Comparison of ENCODE assay signal across 8 cellular contexts in genomic region chr12:6375269-6376078, GRCh38. TPM values are rescaled to one million over a fixed set of nuclear protein-coding genes. Genes with fewer than 3 reads are reported as not detected.
DNase-seq lines count a peak whose midpoint lies in the region; ATAC-seq and TF ChIP-seq lines count a peak whose summit lies in the region.

Gene SCNN1A (minus strand): TSS chr12:6375563. CDS start chr12:6374783, 780 bp downstream.

- TF ChIP-seq CTCF in PC-3 (conservative IDR thresholded peaks at IDR 0.05; ENCODE audit: low read depth, low read length): no peak

- H3K27ac ChIP-seq in PC-3 (ENCODE audit: low read length) (0 out of 2 replicates have a peak within 1 kb of the TSS, but pooled peaks have one; percentile 15), Karpas-422 (ENCODE audit: low read length) (no peak within 1 kb of the TSS)

- H3K4me2 ChIP-seq in PC-3 (ENCODE audit: low read length): peak within 1 kb of the TSS; percentile 22; the same call in 1 of the 2 replicates
- H3K4me2 ChIP-seq in skeletal muscle satellite cell (ENCODE audit: low read length): peak within 1 kb of the TSS; percentile 62
- no peak within 1 kb of the TSS for H3K4me2 ChIP-seq in Karpas-422 (ENCODE audit: low read depth, low read length, poor library complexity, severe bottlenecking)

- H3F3A ChIP-seq in PC-3 (ENCODE audit: low read length, unreplicated experiment): peaks cover 5% of the 10 kb centered on the region

- ATAC-seq in PC-3 (no peak), HG03520 (IDR thresholded peaks at IDR 0.05; ENCODE audit: unreplicated experiment) (no peak), GM21737 (IDR thresholded peaks at IDR 0.05; ENCODE audit: unreplicated experiment) (no peak), HG03095 (IDR thresholded peaks at IDR 0.05; ENCODE audit: unreplicated experiment) (no peak)

- H3K4me3 ChIP-seq in PC-3 (ENCODE audit: low read length) (no peak within 1 kb of the TSS), skeletal muscle satellite cell (ENCODE audit: low read length) (peak within 1 kb of the TSS; percentile 13), Karpas-422 (ENCODE audit: low read length) (no peak within 1 kb of the TSS)

- DNase-seq in HT-29 (ENCODE audit: low spot score) (peak; percentile 83), PC-3 (no peak), iPS DF 19.7 (ENCODE audit: low read depth, low spot score) (peak; percentile 86), Karpas-422 (no peak)

- H3K4me1 ChIP-seq in PC-3 (ENCODE audit: insufficient read depth, low read length) (peaks cover 66% of the 10 kb centered on the region), skeletal muscle satellite cell (ENCODE audit: control insufficient read depth, insufficient read depth, low read length) (peaks cover 67% of the 10 kb centered on the region), Karpas-422 (ENCODE audit: low read length) (no peaks in the 10 kb centered on the region)

- H4K20me1 ChIP-seq in PC-3 (ENCODE audit: low read length): no peaks in the 10 kb centered on the region
- H4K20me1 ChIP-seq in Karpas-422 (ENCODE audit: insufficient read depth, low read depth, low read length): no peaks in the 10 kb centered on the region

- BruUV-seq in PC-3 (replicated peaks; lab: Mats Ljungman, UMichigan): no TSS peak

- POLR2A ChIA-PET in PC-3 (lab: Charles Lee; ENCODE audit: unreplicated experiment): interaction anchor here (1.0 kb wide), 1 partner anchor 12 kb away, joined by 7 read pairs; no protein-coding TSS in a partner anchor

- H3K9ac ChIP-seq in PC-3 (ENCODE audit: low read length): no peak within 1 kb of the TSS
- peak within 1 kb of the TSS; percentile 79 for H3K9ac ChIP-seq in skeletal muscle satellite cell (ENCODE audit: low read depth, low read length)
- no peak within 1 kb of the TSS for H3K9ac ChIP-seq in Karpas-422 (ENCODE audit: low read length)

- H2AFZ ChIP-seq in PC-3 (ENCODE audit: low read length) (no peak within 1 kb of the TSS), Karpas-422 (ENCODE audit: low read length) (no peak within 1 kb of the TSS)

- no peaks in the 10 kb centered on the region for H3K79me2 ChIP-seq in PC-3 (ENCODE audit: low read length)
- no peaks in the 10 kb centered on the region for H3K79me2 ChIP-seq in Karpas-422 (ENCODE audit: low read length)

- intact Hi-C loops in PC-3 (cut with micrococcal nuclease): no loop called here

- H3K36me3 ChIP-seq in PC-3 (ENCODE audit: low read depth, low read length) (no peaks in the 10 kb centered on the region), skeletal muscle satellite cell (ENCODE audit: insufficient read depth, low read length) (no peaks in the 10 kb centered on the region), Karpas-422 (ENCODE audit: insufficient read depth, low read length) (no peaks in the 10 kb centered on the region)

- no peaks in the 10 kb centered on the region for H3K9me3 ChIP-seq in PC-3 (ENCODE audit: low read length)
- H3K9me3 ChIP-seq in skeletal muscle satellite cell (replicated peaks; ENCODE audit: low read length): no peaks in the 10 kb centered on the region
- no peaks in the 10 kb centered on the region for H3K9me3 ChIP-seq in Karpas-422 (ENCODE audit: low read length)

- H3K27me3 ChIP-seq in PC-3 (ENCODE audit: low read length): no peaks in the 10 kb centered on the region
- no peaks in the 10 kb centered on the region for H3K27me3 ChIP-seq in skeletal muscle satellite cell (ENCODE audit: control insufficient read depth, insufficient read depth, low read length)
- H3K27me3 ChIP-seq in Karpas-422 (ENCODE audit: low read length): no peaks in the 10 kb centered on the region

- CTCF ChIA-PET in PC-3 (lab: Charles Lee): no interaction called here

- H3K9me2 ChIP-seq in PC-3 (replicated peaks; ENCODE audit: low read length): no peaks in the 10 kb centered on the region
- no peaks in the 10 kb centered on the region for H3K9me2 ChIP-seq in Karpas-422 (replicated peaks; ENCODE audit: insufficient read depth, low read length)

RNA-seq across cellular contexts. Expression of gene SCNN1A, which starts in this region (rescaled TPM):
- total RNA-seq in HT-29 (2014; rRNA removed; shearing (Covaris generic)): 161 and 221 TPM in 2 replicates
- total RNA-seq in PC-3 (2014; rRNA removed): 2.3 and 2.9 TPM in 2 replicates
- total RNA-seq in skeletal muscle satellite cell (2012; rRNA removed): 0.87 and 1.3 TPM in 2 replicates
- total RNA-seq in Karpas-422 (2014; rRNA removed; shearing (Covaris generic); ENCODE audit: low replicate concordance): not detected in 2 replicates

Comparison
In these comparisons a context has a peak if more than half of its experiments do, and no peak if none do; other contexts are left out.
1. RNA of gene SCNN1A (total RNA-seq): 161 to 221 TPM in HT-29; 2.3 to 2.9 TPM in PC-3 and not detected in Karpas-422; every median in the first group is over 10 times any median in the second.
2. DNase-seq: peak in HT-29 (single experiment) and iPS DF 19.7 (single experiment); none in PC-3 (single experiment) and Karpas-422 (single experiment).